Comparison of ENCODE assay signal across 10 cellular contexts in genomic region chr1:85578321-85579295, GRCh38. TPM values are rescaled to one million over a fixed set of nuclear protein-coding genes. Genes with fewer than 3 reads are reported as not detected.
DNase-seq lines count a peak whose midpoint lies in the region; ATAC-seq, FAIRE-seq and TF ChIP-seq lines count a peak whose summit lies in the region.
"Had no signal": no experiment of that assay in that cellular context is flagged by ENCODE, and none has a peak within 500 bp of the region (broad histone marks: within the 10 kb centered on the region; RNA-seq: fewer than 3 reads in every experiment).

No MANE protein-coding gene starts in this region.

- FAIRE-seq in urothelium cell line (lab: Jason Lieb, UNC), result no peak

- no peaks in the 10 kb centered on the region for H3K36me3 Mint-ChIP-seq in activated naive CD8-positive, alpha-beta T cell
- H3K36me3 Mint-ChIP-seq in activated naive CD8-positive, alpha-beta T cell treated with anti-CD3 and anti-CD28 coated beads for 36 hours, result peaks cover 2% of the 10 kb centered on the region
- H3K36me3 Mint-ChIP-seq in T-helper 17 cell (ENCODE audit: low read depth), result peaks cover 5% of the 10 kb centered on the region

- H3K27me3 ChIP-seq in lung (ENCODE audit: control insufficient read depth, insufficient read depth), result no peaks in the 10 kb centered on the region
- H3K27me3 ChIP-seq: BLaER1 had no signal

- peaks cover 35% of the 10 kb centered on the region for H3K4me1 Mint-ChIP-seq in activated naive CD8-positive, alpha-beta T cell (ENCODE audit: low read depth)
- peaks cover 21% of the 10 kb centered on the region for H3K4me1 Mint-ChIP-seq in activated naive CD8-positive, alpha-beta T cell treated with anti-CD3 and anti-CD28 coated beads for 36 hours
- peaks cover 18% of the 10 kb centered on the region for H3K4me1 Mint-ChIP-seq in T-helper 17 cell

- DNase-seq in activated naive CD8-positive, alpha-beta T cell treated with anti-CD3 and anti-CD28 coated beads for 36 hours, result no peak
- DNase-seq in choroid plexus epithelial cell (ENCODE audit: low read depth) (peak; percentile 98), lung (ENCODE audit: low spot score) (no peak), urothelium cell line (ENCODE audit: low spot score) (peak; percentile 43), RPMI8226 (no peak), T-helper 17 cell (no peak)

- H3K9me3 ChIP-seq in lung (ENCODE audit: control insufficient read depth in 2 of 2, insufficient read depth in 1 of 2, low read length in 1 of 2) (peaks cover 0 to 2% of the 10 kb centered on the region in 2 donors), T-helper 17 cell (ENCODE audit: control insufficient read depth, low read length, poor library complexity, severe bottlenecking) (no peaks in the 10 kb centered on the region)

- no peaks in the 10 kb centered on the region for H3K9me3 Mint-ChIP-seq in activated naive CD8-positive, alpha-beta T cell (ENCODE audit: low read depth)
- H3K9me3 Mint-ChIP-seq in activated naive CD8-positive, alpha-beta T cell treated with anti-CD3 and anti-CD28 coated beads for 36 hours, result no peaks in the 10 kb centered on the region

- TF ChIP-seq CTCF in choroid plexus epithelial cell (conservative IDR thresholded peaks at IDR 0.05; ENCODE audit: low read depth, low read length), result no peak
- TF ChIP-seq CTCF in lung (IDR thresholded peaks at IDR 0.05; ENCODE audit: control extremely low read depth, extremely low read depth), result no peak

- peak overlapping the region; percentile 85 for H3K4me3 ChIP-seq in choroid plexus epithelial cell (ENCODE audit: low read depth, low read length)
- no peak overlapping the region for H3K4me3 ChIP-seq in lung
- H3K4me3 ChIP-seq: BLaER1 had no signal

- WGBS in lung, 2 donors, result 52% methylated on average over 12 of the region's 12 CpGs

- no peak overlapping the region for H3K27ac Mint-ChIP-seq in activated naive CD8-positive, alpha-beta T cell
- no peak overlapping the region for H3K27ac Mint-ChIP-seq in activated naive CD8-positive, alpha-beta T cell treated with anti-CD3 and anti-CD28 coated beads for 36 hours
- H3K27ac Mint-ChIP-seq in T-helper 17 cell, result no peak overlapping the region

- peaks cover 54% of the 10 kb centered on the region for H3K27me3 Mint-ChIP-seq in activated naive CD8-positive, alpha-beta T cell
- H3K27me3 Mint-ChIP-seq in activated naive CD8-positive, alpha-beta T cell treated with anti-CD3 and anti-CD28 coated beads for 36 hours, result peaks cover 92% of the 10 kb centered on the region
- H3K27me3 Mint-ChIP-seq in T-helper 17 cell, result peaks cover 75% of the 10 kb centered on the region

- peak overlapping the region; percentile 95 to 97 for H3K27ac ChIP-seq in lung (ENCODE audit: low read depth in 1 of 2, low read length in 1 of 2)
- H3K27ac ChIP-seq: BLaER1 had no signal

- peaks cover 5 to 6% of the 10 kb centered on the region in 2 donors for H3K36me3 ChIP-seq in lung (ENCODE audit: control insufficient read depth in 2 of 2, insufficient read depth in 2 of 2, low read length in 2 of 2)
- H3K36me3 ChIP-seq: BLaER1 had no signal

- no peak for ATAC-seq in lung (ENCODE audit: insufficient read depth, low FRiP score)
- ATAC-seq in GM21723 (IDR thresholded peaks at IDR 0.05; ENCODE audit: unreplicated experiment), result no peak
- no peak for ATAC-seq in T-helper 17 cell

- peaks cover 3 to 6% of the 10 kb centered on the region in 2 donors for H3K4me1 ChIP-seq in lung (ENCODE audit: control insufficient read depth in 2 of 2, insufficient read depth in 2 of 2, low read length in 2 of 2)
- H3K4me1 ChIP-seq: BLaER1 had no signal

- peak overlapping the region; percentile 72 for H3K4me3 Mint-ChIP-seq in activated naive CD8-positive, alpha-beta T cell
- no peak overlapping the region for H3K4me3 Mint-ChIP-seq in activated naive CD8-positive, alpha-beta T cell treated with anti-CD3 and anti-CD28 coated beads for 36 hours
- no peak overlapping the region for H3K4me3 Mint-ChIP-seq in T-helper 17 cell

RNA-seq across cellular contexts. Expression of gene CCN1, which starts 2.0 kb away (rescaled TPM):
- total RNA-seq in activated naive CD8-positive, alpha-beta T cell treated with anti-CD3 and anti-CD28 coated beads for 36 hours, result under 1 TPM in 1 of 2 experiments, not detected in 1; 0.12 TPM
- total RNA-seq in lung, result 100 to 1,000 TPM in 1 of 2 donors, 10 to 100 TPM in 1; 75.6 to 116 TPM
- 100 to 1,000 TPM in 1 of 2 donors, 10 to 100 TPM in 1; 99.7 to 210 TPM for polyA plus RNA-seq in lung
- total RNA-seq in T-helper 17 cell, result not detected
- total RNA-seq: T-helper 2 cell treated with Interferon-gamma antibody and Interleukin-4, amounts not matched to agents 100 ng/mL and 5 ng/mL, for 36 hours had no signal

Comparison
In these comparisons a context has a peak if more than half of its experiments do, and no peak if none do; other contexts are left out.
1. DNase-seq: peak in choroid plexus epithelial cell (single experiment) and urothelium cell line (single experiment); none in activated naive CD8-positive, alpha-beta T cell treated with anti-CD3 and anti-CD28 coated beads for 36 hours (single experiment), lung (single experiment), RPMI8226 (single experiment) and T-helper 17 cell (0 of 3).
2. RNA of gene CCN1, which starts 2.0 kb away (total RNA-seq): 75.6 to 116 TPM in lung; 0.12 TPM in activated naive CD8-positive, alpha-beta T cell treated with anti-CD3 and anti-CD28 coated beads for 36 hours and not detected in T-helper 17 cell; every median in the first group is over 10 times any median in the second.